ENCODE assay signal across 8 cellular contexts in the genomic region with DNA sequence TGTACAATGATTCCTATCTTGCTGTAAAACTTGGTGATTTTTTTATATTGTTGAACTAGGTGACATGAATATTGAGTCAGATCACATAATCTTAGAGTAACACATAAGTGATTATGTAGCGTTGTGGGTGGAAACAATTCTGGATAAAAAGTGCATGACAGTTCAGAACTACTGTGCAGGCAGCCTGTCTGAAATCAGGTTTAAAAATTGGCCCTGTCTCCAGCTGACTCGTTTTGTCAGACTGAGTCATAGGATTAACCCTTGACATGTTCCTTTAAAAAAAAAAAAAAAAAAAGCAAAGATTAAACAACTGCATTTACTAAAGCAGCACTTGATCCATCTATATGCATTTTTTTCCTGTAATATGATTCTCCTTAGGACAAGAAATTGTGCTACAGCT.
A peak's percentile ranks its signal among the peaks of the same experiment; 100 is the strongest.
DNase-seq lines count a peak whose midpoint lies in the region; ATAC-seq, FAIRE-seq and TF ChIP-seq lines count a peak whose summit lies in the region.

No MANE protein-coding gene starts in this region.

- TF ChIP-seq CTCF in AG10803 (conservative IDR thresholded peaks at IDR 0.05; ENCODE audit: low read length) (no peak), body of pancreas (IDR thresholded peaks at IDR 0.05) (no peak)

- peak; percentile 60 for DNase-seq in AG10803 (ENCODE audit: low read depth)
- DNase-seq in HS-5 (ENCODE audit: low read depth) = peak; percentile 76
- no peak for DNase-seq in body of pancreas
- DNase-seq in lung microvascular endothelial cell (ENCODE audit: low read depth in 2 of 2) = peak; percentile 63 to 72
- no peak for DNase-seq in GM12892 (ENCODE audit: insufficient read length)
- DNase-seq in cerebellum (ENCODE audit: low spot score) = no peak
- DNase-seq in activated CD4-positive, alpha-beta T cell treated with anti-CD3 and anti-CD28 coated beads, Interleukin-2, amount 10 ng/mL, durations not matched to agents 24 days and 14 days = no peak
- DNase-seq in posterior cingulate gyrus = no peak

- H3K4me1 ChIP-seq in body of pancreas = peaks cover 44% of the 10 kb centered on the region

- H3K9me3 Mint-ChIP-seq in activated CD4-positive, alpha-beta T cell treated with anti-CD3 and anti-CD28 coated beads, Interleukin-2, amount 10 ng/mL, durations not matched to agents 24 days and 14 days = no peaks in the 10 kb centered on the region

- no peak overlapping the region for H3K4me3 Mint-ChIP-seq in activated CD4-positive, alpha-beta T cell treated with anti-CD3 and anti-CD28 coated beads, Interleukin-2, amount 10 ng/mL, durations not matched to agents 24 days and 14 days

- WGBS in body of pancreas, 2 donors = 10 to 20% methylated on average over 2 of the region's 2 CpGs

- no peak for FAIRE-seq in GM12892 (lab: Jason Lieb, UNC)

- no peaks in the 10 kb centered on the region for H3K9me3 ChIP-seq in body of pancreas

- intact Hi-C loops in body of pancreas (cut with DNase I) = no loop called here
- intact Hi-C loops in activated CD4-positive, alpha-beta T cell treated with anti-CD3 and anti-CD28 coated beads, Interleukin-2, amount 10 ng/mL, durations not matched to agents 24 days and 14 days (cut with micrococcal nuclease) = no loop called here
- intact Hi-C loops in posterior cingulate gyrus (cut with DNase I) = loop anchor here (10.0 kb wide), 2 partner anchors 201 to 301 kb away; a partner anchor contains a TSS

- no peaks in the 10 kb centered on the region for H3K36me3 Mint-ChIP-seq in activated CD4-positive, alpha-beta T cell treated with anti-CD3 and anti-CD28 coated beads, Interleukin-2, amount 10 ng/mL, durations not matched to agents 24 days and 14 days (ENCODE audit: low read depth)

- ATAC-seq in body of pancreas = peak; percentile 40

- peak overlapping the region in 2 of 4 donors; percentile 6 to 17 for H3K27ac ChIP-seq in body of pancreas

- H3K36me3 ChIP-seq in body of pancreas (replicated peaks in 1 of 2; ENCODE audit: insufficient read depth in 1 of 2, low read depth in 2 of 2) = no peaks in the 10 kb centered on the region

- peak overlapping the region; percentile 13; the same call in 1 of the 2 replicates for H3K4me3 ChIP-seq in AG10803 (ENCODE audit: low read length)
- no peak overlapping the region for H3K4me3 ChIP-seq in body of pancreas

- no peaks in the 10 kb centered on the region for H3K27me3 ChIP-seq in body of pancreas

- H3K4me1 Mint-ChIP-seq in activated CD4-positive, alpha-beta T cell treated with anti-CD3 and anti-CD28 coated beads, Interleukin-2, amount 10 ng/mL, durations not matched to agents 24 days and 14 days = peaks cover 6% of the 10 kb centered on the region

- no peak for TF ChIP-seq POLR2A in body of pancreas (IDR thresholded peaks at IDR 0.05)
- no peak for TF ChIP-seq POLR2A in GM12892 (IDR thresholded peaks at IDR 0.05; ENCODE audit: low read depth, low read length)

- H3K27me3 Mint-ChIP-seq in activated CD4-positive, alpha-beta T cell treated with anti-CD3 and anti-CD28 coated beads, Interleukin-2, amount 10 ng/mL, durations not matched to agents 24 days and 14 days = no peaks in the 10 kb centered on the region

- no peak overlapping the region for H3K27ac Mint-ChIP-seq in activated CD4-positive, alpha-beta T cell treated with anti-CD3 and anti-CD28 coated beads, Interleukin-2, amount 10 ng/mL, durations not matched to agents 24 days and 14 days

Comparison
In these comparisons a context has a peak if more than half of its experiments do, and no peak if none do; other contexts are left out.
1. DNase-seq: peak in AG10803 (single experiment), HS-5 (single experiment) and lung microvascular endothelial cell (2 of 2); none in body of pancreas (0 of 4), GM12892 (single experiment), cerebellum (single experiment), activated CD4-positive, alpha-beta T cell treated with anti-CD3 and anti-CD28 coated beads, Interleukin-2, amount 10 ng/mL, durations not matched to agents 24 days and 14 days (single experiment) and posterior cingulate gyrus (0 of 10).